Comparison of ENCODE assay signal across 6 cellular contexts in genomic region chr10:121848082-121848481, GRCh38.
"Had no signal": no experiment of that assay in that cellular context is flagged by ENCODE, and none has a peak within 500 bp of the region (broad histone marks: within the 10 kb centered on the region; RNA-seq: fewer than 3 reads in every experiment).

No MANE protein-coding gene starts in this region.

- DNase-seq: IMR-90, KBM-7, KG1 had no signal

- FAIRE-seq: HTR-8/SVneo had no signal

- H3K9ac ChIP-seq: KMS-11 had no signal

- H3K4me2 ChIP-seq: KMS-11 had no signal

- H3K27ac ChIP-seq: HL-60, KMS-11 had no signal
